In genomic region chr3:18872466-18872865, GRCh38 we compare ENCODE assay signal across 21 cellular contexts.
A peak's percentile ranks its signal among the peaks of the same experiment; 100 is the strongest.
DNase-seq lines count a peak whose midpoint lies in the region; ATAC-seq, FAIRE-seq and TF ChIP-seq lines count a peak whose summit lies in the region.
"Had no signal": no experiment of that assay in that cellular context is flagged by ENCODE, and none has a peak within 500 bp of the region (broad histone marks: within the 10 kb centered on the region; RNA-seq: fewer than 3 reads in every experiment).

No MANE protein-coding gene starts in this region.

- TF ChIP-seq POLR2A in HepG2 (IDR thresholded peaks at IDR 0.05; ENCODE audit: insufficient read depth in 1 of 2, low read depth in 2 of 2, low read length in 2 of 2) = no peak
- no peak for TF ChIP-seq POLR2A in right lobe of liver (IDR thresholded peaks at IDR 0.05)
- no peak for TF ChIP-seq POLR2A in stomach (IDR thresholded peaks at IDR 0.05)

- 5% methylated on average over 1 of the region's 1 CpG for WGBS in HepG2 (ENCODE audit: low lambda C conversion rate)
- 56% methylated on average over 1 of the region's 1 CpG for WGBS in right lobe of liver (ENCODE audit: insufficient coverage, low coverage, low lambda C conversion rate, missing lambda C conversion rate)
- WGBS in stomach, 5 donors = 82 to 95% (median 93%) methylated on average over 1 of the region's 1 CpG

- H3K79me2 ChIP-seq in HepG2 (ENCODE audit: insufficient read depth, low read length) = no peaks in the 10 kb centered on the region
- H3K79me2 ChIP-seq: hepatocyte had no signal

- H3K4me1 ChIP-seq in HepG2 (ENCODE audit: insufficient read depth, low read length) (no peaks in the 10 kb centered on the region), right lobe of liver (no peaks in the 10 kb centered on the region), stomach (peaks cover 0 to 4% (median 0%) of the 10 kb centered on the region in 4 donors)
- H3K4me1 ChIP-seq: sigmoid colon had no signal

- H3K9ac ChIP-seq in HepG2 (ENCODE audit: insufficient read depth, low read depth, low read length) = no peak overlapping the region

- ATAC-seq in HepG2 (peak; percentile 56; the same call in 1 of the 3 replicates), right lobe of liver (no peak), GM19467 (IDR thresholded peaks at IDR 0.05; ENCODE audit: unreplicated experiment) (no peak)

- H3K4me2 ChIP-seq in HepG2 (ENCODE audit: low read depth, low read length) = no peak overlapping the region
- H3K4me2 ChIP-seq: hepatocyte, PC-9 had no signal

- H2AFZ ChIP-seq in HepG2 (ENCODE audit: low read length) = no peak overlapping the region
- H2AFZ ChIP-seq: hepatocyte, PC-9 had no signal

- no peak for DNase-seq in HepG2 (ENCODE audit: low spot score)
- DNase-seq in right lobe of liver = no peak
- DNase-seq in HFFc6 = no peak
- no peak for DNase-seq in LNCaP clone FGC (ENCODE audit: low read depth)
- DNase-seq in cortex of kidney (lab: John Stamatoyannopoulos, UW) = no peak
- DNase-seq in stomach = no peak
- no peak for DNase-seq in NOMO-1 (lab: John Stamatoyannopoulos, UW; ENCODE audit: unreplicated experiment in 2 of 2)
- DNase-seq: activated CD4-positive, alpha-beta T cell treated with anti-CD3 and anti-CD28 coated beads, Interleukin-2, amount 10 ng/mL, durations not matched to agents 24 days and 14 days; activated T-cell treated with anti-CD3 and anti-CD28 coated beads for 4 hours; CD4-positive, alpha-beta memory T cell; DMS53; kidney; NCI-H1105; NCI-H2107; NCI-H526; ovary; PC-9; sigmoid colon had no signal

- H3K27me3 ChIP-seq in HepG2 (ENCODE audit: control insufficient read depth in 1 of 2, insufficient read depth in 2 of 2, low read length in 2 of 2) = no peaks in the 10 kb centered on the region
- H3K27me3 ChIP-seq in right lobe of liver = no peaks in the 10 kb centered on the region
- no peaks in the 10 kb centered on the region for H3K27me3 ChIP-seq in stomach
- H3K27me3 ChIP-seq: hepatocyte, ovary, sigmoid colon had no signal

- H3K36me3 ChIP-seq in HepG2 (replicated peaks in 1 of 2; ENCODE audit: control insufficient read depth in 1 of 2, insufficient read depth in 2 of 2, low read length in 2 of 2) (no peaks in the 10 kb centered on the region), right lobe of liver (no peaks in the 10 kb centered on the region), stomach (no peaks in the 10 kb centered on the region)
- H3K36me3 ChIP-seq: ovary, sigmoid colon had no signal

- H4K20me1 ChIP-seq in HepG2 (ENCODE audit: insufficient read depth, low read length) = no peaks in the 10 kb centered on the region

- H3K27ac Mint-ChIP-seq in HFFc6 = no peak overlapping the region
- H3K27ac Mint-ChIP-seq: activated CD4-positive, alpha-beta T cell treated with anti-CD3 and anti-CD28 coated beads, Interleukin-2, amount 10 ng/mL, durations not matched to agents 24 days and 14 days; CD4-positive, alpha-beta memory T cell had no signal

- peaks cover 22% of the 10 kb centered on the region for H3K9me3 Mint-ChIP-seq in HFFc6

- no peak overlapping the region for H3K4me3 Mint-ChIP-seq in HFFc6
- H3K4me3 Mint-ChIP-seq: activated CD4-positive, alpha-beta T cell treated with anti-CD3 and anti-CD28 coated beads, Interleukin-2, amount 10 ng/mL, durations not matched to agents 24 days and 14 days; CD4-positive, alpha-beta memory T cell had no signal

- CTCF ChIA-PET in HepG2 (lab: Yijun Ruan, JAX; ENCODE audit: low intra/inter-chr PET ratio, low total read pairs) = no interaction called here

- H3K27me3 Mint-ChIP-seq in HFFc6 (ENCODE audit: insufficient read depth) = no peaks in the 10 kb centered on the region; the same call in 1 of the 2 replicates
- H3K27me3 Mint-ChIP-seq: activated CD4-positive, alpha-beta T cell treated with anti-CD3 and anti-CD28 coated beads, Interleukin-2, amount 10 ng/mL, durations not matched to agents 24 days and 14 days had no signal

- intact Hi-C loops in HepG2 (cut with micrococcal nuclease; ENCODE audit: unreplicated experiment) (no loop called here), right lobe of liver (cut with DNase I) (no loop called here), stomach (cut with DNase I; ENCODE audit: low total_unique reads) (no loop called here)

- H3K4me3 ChIP-seq in HepG2 (replicated peaks in 1 of 3; ENCODE audit: insufficient read depth in 1 of 3, low read depth in 2 of 3, low read length in 3 of 3) = no peak overlapping the region
- H3K4me3 ChIP-seq in right lobe of liver = no peak overlapping the region
- no peak overlapping the region for H3K4me3 ChIP-seq in LNCaP clone FGC (ENCODE audit: low read depth, low read length)
- no peak overlapping the region for H3K4me3 ChIP-seq in stomach
- H3K4me3 ChIP-seq: coronary artery, hepatocyte, ovary, PC-9, sigmoid colon had no signal

- TF ChIP-seq EP300 in HepG2 (IDR thresholded peaks at IDR 0.05; ENCODE audit: low read depth in 2 of 2, low read length in 2 of 2) (no peak), HepG2 (CRISPR knock-in tag; IDR thresholded peaks at IDR 0.05; ENCODE audit: borderline replicate concordance) (no peak), stomach (IDR thresholded peaks at IDR 0.05) (no peak)

- TF ChIP-seq RAD21 in HepG2 (CRISPR knock-in tag; IDR thresholded peaks at IDR 0.05) = no peak

- TF ChIP-seq CTCF in HepG2 (CRISPR knock-in tag; IDR thresholded peaks at IDR 0.05) = no peak
- TF ChIP-seq CTCF in right lobe of liver (IDR thresholded peaks at IDR 0.05) = no peak
- TF ChIP-seq CTCF in HFFc6 (IDR thresholded peaks at IDR 0.05) = peak; percentile 24
- peak; percentile 39 for TF ChIP-seq CTCF in LNCaP clone FGC (IDR thresholded peaks at IDR 0.05; ENCODE audit: control insufficient read depth, extremely low read depth, insufficient read depth)
- TF ChIP-seq CTCF in stomach (IDR thresholded peaks at IDR 0.05) = no peak

- POLR2A ChIA-PET in HepG2 (lab: Yijun Ruan, JAX) = no interaction called here

- H3K36me3 Mint-ChIP-seq in HFFc6 (ENCODE audit: low read depth) = no peaks in the 10 kb centered on the region
- H3K36me3 Mint-ChIP-seq: CD4-positive, alpha-beta memory T cell had no signal

- no TSS peak for BruUV-seq in HepG2 (replicated peaks; lab: Mats Ljungman, UMichigan)

- H3K27ac ChIP-seq in HepG2 (ENCODE audit: extremely low read length, insufficient read depth, low read length) = no peak overlapping the region
- no peak overlapping the region for H3K27ac ChIP-seq in right lobe of liver
- no peak overlapping the region for H3K27ac ChIP-seq in stomach
- H3K27ac ChIP-seq: coronary artery, hepatocyte, ovary, PC-9, sigmoid colon had no signal

- H3K9me3 ChIP-seq in HepG2 (ENCODE audit: low read length) (no peaks in the 10 kb centered on the region), right lobe of liver (no peaks in the 10 kb centered on the region), stomach (no peaks in the 10 kb centered on the region)
- H3K9me3 ChIP-seq: ovary, sigmoid colon had no signal

- no peaks in the 10 kb centered on the region for H3K4me1 Mint-ChIP-seq in HFFc6 (ENCODE audit: low read depth)

- no peak for FAIRE-seq in HepG2 (lab: Jason Lieb, UNC)
- FAIRE-seq: kidney had no signal

- in situ Hi-C loops in HepG2 (cut with HindIII; ENCODE audit: extremely low pct_ligation_motif_present, low pct_unique_long_range_greater_than_20kb) = no loop called here

TF ChIP-seq in HepG2, 621 proteins besides CTCF, POLR2A, EP300 and RAD21 (continues in another document):
- TF ChIP-seq SMAD1 (CRISPR knock-in tag; IDR thresholded peaks at IDR 0.05; ENCODE audit: borderline replicate concordance, low read depth) (no peak), ZNF644 (CRISPR knock-in tag; IDR thresholded peaks at IDR 0.05; ENCODE audit: low read depth) (no peak), ZNF749 (CRISPR knock-in tag; IDR thresholded peaks at IDR 0.05; ENCODE audit: borderline replicate concordance) (no peak), ZNF790 (CRISPR knock-in tag; IDR thresholded peaks at IDR 0.05; ENCODE audit: borderline replicate concordance) (no peak), KLF12 (CRISPR knock-in tag; IDR thresholded peaks at IDR 0.05; ENCODE audit: borderline replicate concordance) (no peak)
- TF ChIP-seq, protein P1, sequence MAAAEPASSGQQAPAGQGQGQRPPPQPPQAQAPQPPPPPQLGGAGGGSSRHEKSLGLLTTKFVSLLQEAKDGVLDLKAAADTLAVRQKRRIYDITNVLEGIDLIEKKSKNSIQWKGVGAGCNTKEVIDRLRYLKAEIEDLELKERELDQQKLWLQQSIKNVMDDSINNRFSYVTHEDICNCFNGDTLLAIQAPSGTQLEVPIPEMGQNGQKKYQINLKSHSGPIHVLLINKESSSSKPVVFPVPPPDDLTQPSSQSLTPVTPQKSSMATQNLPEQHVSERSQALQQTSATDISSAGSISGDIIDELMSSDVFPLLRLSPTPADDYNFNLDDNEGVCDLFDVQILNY (CRISPR knock-in tag; conservative IDR thresholded peaks at IDR 0.05) = no peak
- TF ChIP-seq, protein P2, sequence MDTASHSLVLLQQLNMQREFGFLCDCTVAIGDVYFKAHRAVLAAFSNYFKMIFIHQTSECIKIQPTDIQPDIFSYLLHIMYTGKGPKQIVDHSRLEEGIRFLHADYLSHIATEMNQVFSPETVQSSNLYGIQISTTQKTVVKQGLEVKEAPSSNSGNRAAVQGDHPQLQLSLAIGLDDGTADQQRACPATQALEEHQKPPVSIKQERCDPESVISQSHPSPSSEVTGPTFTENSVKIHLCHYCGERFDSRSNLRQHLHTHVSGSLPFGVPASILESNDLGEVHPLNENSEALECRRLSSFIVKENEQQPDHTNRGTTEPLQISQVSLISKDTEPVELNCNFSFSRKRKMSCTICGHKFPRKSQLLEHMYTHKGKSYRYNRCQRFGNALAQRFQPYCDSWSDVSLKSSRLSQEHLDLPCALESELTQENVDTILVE (CRISPR knock-in tag; IDR thresholded peaks at IDR 0.05) = no peak
- TF ChIP-seq, protein P3, sequence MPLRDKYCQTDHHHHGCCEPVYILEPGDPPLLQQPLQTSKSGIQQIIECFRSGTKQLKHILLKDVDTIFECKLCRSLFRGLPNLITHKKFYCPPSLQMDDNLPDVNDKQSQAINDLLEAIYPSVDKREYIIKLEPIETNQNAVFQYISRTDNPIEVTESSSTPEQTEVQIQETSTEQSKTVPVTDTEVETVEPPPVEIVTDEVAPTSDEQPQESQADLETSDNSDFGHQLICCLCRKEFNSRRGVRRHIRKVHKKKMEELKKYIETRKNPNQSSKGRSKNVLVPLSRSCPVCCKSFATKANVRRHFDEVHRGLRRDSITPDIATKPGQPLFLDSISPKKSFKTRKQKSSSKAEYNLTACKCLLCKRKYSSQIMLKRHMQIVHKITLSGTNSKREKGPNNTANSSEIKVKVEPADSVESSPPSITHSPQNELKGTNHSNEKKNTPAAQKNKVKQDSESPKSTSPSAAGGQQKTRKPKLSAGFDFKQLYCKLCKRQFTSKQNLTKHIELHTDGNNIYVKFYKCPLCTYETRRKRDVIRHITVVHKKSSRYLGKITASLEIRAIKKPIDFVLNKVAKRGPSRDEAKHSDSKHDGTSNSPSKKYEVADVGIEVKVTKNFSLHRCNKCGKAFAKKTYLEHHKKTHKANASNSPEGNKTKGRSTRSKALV (CRISPR knock-in tag; IDR thresholded peaks at IDR 0.05) = no peak

Comparison
In these comparisons a context has a peak if more than half of its experiments do, and no peak if none do; other contexts are left out.
1. CTCF ChIP-seq: peak in HFFc6 (single experiment) and LNCaP clone FGC (single experiment); none in HepG2 (single experiment), right lobe of liver (0 of 4) and stomach (0 of 7).